12 cellular contexts compared by ENCODE assay signal in genomic region chr2:202299712-202300111, GRCh38. TPM values are rescaled to one million over a fixed set of nuclear protein-coding genes. Genes with fewer than 3 reads are reported as not detected.
DNase-seq lines count a peak whose midpoint lies in the region; ATAC-seq, FAIRE-seq and TF ChIP-seq lines count a peak whose summit lies in the region.
"Had no signal": no experiment of that assay in that cellular context is flagged by ENCODE, and none has a peak within 500 bp of the region (broad histone marks: within the 10 kb centered on the region; RNA-seq: fewer than 3 reads in every experiment).

No MANE protein-coding gene starts in this region.

- H3K9me3 ChIP-seq in colonic mucosa, result no peaks in the 10 kb centered on the region

- H3K27me3 Mint-ChIP-seq in activated B cell treated with CpG ODN at 0.5 μM for 24 hours, result no peaks in the 10 kb centered on the region

- H3K36me3 ChIP-seq in colonic mucosa, result no peaks in the 10 kb centered on the region

- ATAC-seq in GM19452 (IDR thresholded peaks at IDR 0.05; ENCODE audit: unreplicated experiment) (peak; percentile 93), HG02943 (IDR thresholded peaks at IDR 0.05; ENCODE audit: low read depth, unreplicated experiment) (peak; percentile 61), activated B cell treated with CpG ODN at 0.5 μM for 24 hours (ENCODE audit: low read depth) (peak; percentile 54), foreskin keratinocyte (no peak)

- H3K4me3 Mint-ChIP-seq in activated B cell treated with CpG ODN at 0.5 μM for 24 hours, result no peak overlapping the region

- POLR2A ChIA-PET in activated B cell treated with CpG ODN at 0.5 μM for 24 hours (lab: Charles Lee), result interaction anchor here (0.5 to 0.6 kb wide), 3 partner anchors 32 to 970 kb away, joined by 3 to 10 read pairs (median 7); no protein-coding TSS in a partner anchor

- H3K4me3 ChIP-seq in colonic mucosa, result no peak overlapping the region

- peaks cover 84% of the 10 kb centered on the region for H3K36me3 Mint-ChIP-seq in activated B cell treated with CpG ODN at 0.5 μM for 24 hours (ENCODE audit: low read depth)

- intact Hi-C loops in activated B cell treated with CpG ODN at 0.5 μM for 24 hours (cut with micrococcal nuclease), result loop anchor here (2.0 kb wide), 1 partner anchor 15 kb away; no protein-coding TSS in a partner anchor
- intact Hi-C loops in colonic mucosa (cut with DNase I), result no loop called here

- in situ Hi-C loops in GM13976 (cut with MboI; ENCODE audit: low sequenced_read_pairs, unreplicated experiment), result no loop called here

- H3K4me1 Mint-ChIP-seq in activated B cell treated with CpG ODN at 0.5 μM for 24 hours, result peaks cover 7% of the 10 kb centered on the region

- no peak for TF ChIP-seq CTCF in GM13976 (IDR thresholded peaks at IDR 0.05; ENCODE audit: borderline replicate concordance, control extremely low read depth, extremely low read depth, insufficient read depth, missing control alignments)
- no peak for TF ChIP-seq CTCF in activated B cell treated with CpG ODN at 0.5 μM for 24 hours (IDR thresholded peaks at IDR 0.05)
- no peak for TF ChIP-seq CTCF in foreskin keratinocyte (conservative IDR thresholded peaks at IDR 0.05)
- TF ChIP-seq CTCF in colonic mucosa (IDR thresholded peaks at IDR 0.05), result no peak

- CTCF ChIA-PET in activated B cell treated with CpG ODN at 0.5 μM for 24 hours (lab: Charles Lee), result no interaction called here

- DNase-seq in GM13976 (ENCODE audit: low spot score) (peak; percentile 59), activated B cell treated with CpG ODN at 0.5 μM for 24 hours (no peak), foreskin keratinocyte (no peak), colonic mucosa (no peak), RCC 7860 (ENCODE audit: low spot score) (no peak)
- no peak for DNase-seq in stimulated activated CD4-positive, alpha-beta T cell treated with anti-CD3 and anti-CD28 coated beads, Interleukin-4, amount 100 ng/mL, for 24 hours
- DNase-seq: C1 segment of cervical spinal cord, NCI-H510A treated with DMSO at 0.1 percent for 48 hours, T1000 had no signal

- H3K4me1 ChIP-seq in foreskin keratinocyte, result peaks cover 6% of the 10 kb centered on the region
- no peaks in the 10 kb centered on the region for H3K4me1 ChIP-seq in colonic mucosa

- peak overlapping the region; percentile 28 for H3K27ac Mint-ChIP-seq in activated B cell treated with CpG ODN at 0.5 μM for 24 hours

- H3K27me3 ChIP-seq in foreskin keratinocyte (no peaks in the 10 kb centered on the region), colonic mucosa (no peaks in the 10 kb centered on the region)

- no peak for FAIRE-seq in RCC 7860 (lab: Jason Lieb, UNC)
- FAIRE-seq: keratinocyte had no signal

- H3K27ac ChIP-seq in foreskin keratinocyte (no peak overlapping the region), colonic mucosa (no peak overlapping the region)

- no peak overlapping the region for H3K9ac ChIP-seq in colonic mucosa (ENCODE audit: low read depth in 2 of 2, low read length in 2 of 2)

- H3K9me3 Mint-ChIP-seq in activated B cell treated with CpG ODN at 0.5 μM for 24 hours, result no peaks in the 10 kb centered on the region

RNA-seq across cellular contexts. Expression of gene NOP58, which starts 34.1 kb away (rescaled TPM):
- total RNA-seq in activated B cell treated with CpG ODN at 0.5 μM for 24 hours, result 141 and 153 TPM in 2 replicates
- 95.8 and 107 TPM in 2 replicates for total RNA-seq in foreskin keratinocyte
- 60.8 and 75.4 TPM in 2 replicates for polyA plus RNA-seq in foreskin keratinocyte
- 10 to 100 TPM; 34.3 to 62.7 TPM for total RNA-seq in colonic mucosa
